In the genomic region with DNA sequence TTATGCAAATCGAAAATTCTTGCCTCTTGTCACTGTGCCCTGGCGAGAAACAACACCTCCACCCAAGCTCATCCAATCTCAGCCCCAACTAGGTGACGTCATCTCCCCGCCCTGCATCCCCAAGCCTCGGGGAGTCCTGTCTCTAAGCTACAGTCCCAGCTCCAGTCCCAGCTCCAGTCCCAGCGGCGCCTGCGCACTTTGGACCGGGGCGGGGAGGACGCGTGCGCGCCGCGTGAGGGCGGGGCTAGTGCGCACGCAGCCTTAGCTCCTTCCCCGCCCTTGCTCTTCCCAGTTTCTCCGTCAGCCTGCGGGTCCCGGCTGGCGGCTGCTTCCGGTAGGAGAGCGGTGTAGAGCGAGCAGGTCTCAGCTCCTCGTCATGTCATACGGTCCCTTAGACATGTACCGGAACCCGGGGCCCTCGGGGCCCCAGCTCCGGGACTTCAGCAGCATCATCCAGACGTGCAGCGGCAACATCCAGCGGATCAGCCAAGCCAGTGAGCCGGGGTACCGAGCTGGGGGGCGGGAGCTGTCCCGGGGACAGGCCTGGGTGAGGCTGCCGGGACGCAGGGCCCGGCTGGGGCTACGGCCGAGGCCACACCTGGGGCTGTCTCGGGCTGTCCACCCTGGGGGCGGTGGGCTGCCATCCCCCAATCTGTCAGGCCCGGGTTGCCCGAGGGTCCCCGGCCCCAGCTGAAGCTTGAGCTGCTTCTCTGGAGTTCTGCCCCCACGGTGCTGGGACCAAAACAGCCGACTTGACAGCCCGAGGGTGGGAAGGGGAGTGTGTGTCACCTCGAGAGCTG, we compare ENCODE assay signal across 8 cellular contexts. TPM values are rescaled to one million over a fixed set of nuclear protein-coding genes. Genes with fewer than 3 reads are reported as not detected.
DNase-seq lines count a peak whose midpoint lies in the region; ATAC-seq, FAIRE-seq and TF ChIP-seq lines count a peak whose summit lies in the region.

Gene STX12 (plus strand): TSS at position 288 of the 800 bp plus-strand sequence. CDS start 89 bp downstream, at position 377.

- H3K36me3 ChIP-seq in astrocyte (ENCODE audit: insufficient read depth, low read length): peaks cover 3% of the 10 kb centered on the region
- H3K36me3 ChIP-seq in vagina: no peaks in the 10 kb centered on the region

- intact Hi-C loops in right cardiac atrium (cut with DNase I): no loop called here
- intact Hi-C loops in vagina (cut with DNase I): loop anchor here (5.0 kb wide), 1 partner anchor 46 kb away; the partner anchor contains the start of gene FAM76A

- H3K79me2 ChIP-seq in astrocyte (ENCODE audit: insufficient read depth, low read length): peaks cover 49% of the 10 kb centered on the region

- H3K4me2 ChIP-seq in astrocyte (ENCODE audit: low read length): peak within 1 kb of the TSS; percentile 96

- no peaks in the 10 kb centered on the region for H3K27me3 ChIP-seq in astrocyte (ENCODE audit: insufficient read depth, low read length)
- no peaks in the 10 kb centered on the region for H3K27me3 ChIP-seq in right cardiac atrium (ENCODE audit: control insufficient read depth, insufficient read depth)
- no peaks in the 10 kb centered on the region for H3K27me3 ChIP-seq in vagina

- peak within 1 kb of the TSS; percentile 89 for H3K4me3 ChIP-seq in astrocyte (ENCODE audit: insufficient read depth, low read depth, low read length)
- peak within 1 kb of the TSS; percentile 81 for H3K4me3 ChIP-seq in right cardiac atrium (ENCODE audit: low read length)
- peak within 1 kb of the TSS; percentile 77 to 98 for H3K4me3 ChIP-seq in vagina

- peak within 1 kb of the TSS; percentile 97 for H3K27ac Mint-ChIP-seq in astrocyte (ENCODE audit: unreplicated experiment)

- H3K9me3 ChIP-seq in astrocyte (ENCODE audit: insufficient read depth, low read depth, low read length) (no peaks in the 10 kb centered on the region), right cardiac atrium (ENCODE audit: control insufficient read depth, low read length) (no peaks in the 10 kb centered on the region), vagina (no peaks in the 10 kb centered on the region)

- ATAC-seq in GM18505 (IDR thresholded peaks at IDR 0.05; ENCODE audit: unreplicated experiment) (peak; percentile 82), HG02973 (IDR thresholded peaks at IDR 0.05; ENCODE audit: unreplicated experiment) (peak; percentile 93), right cardiac atrium (peak; percentile 98 to 99)

- peaks cover 21% of the 10 kb centered on the region for H3K4me1 Mint-ChIP-seq in astrocyte (ENCODE audit: low read depth, unreplicated experiment)

- H3K9me3 Mint-ChIP-seq in astrocyte (ENCODE audit: unreplicated experiment): no peaks in the 10 kb centered on the region

- peaks cover 9% of the 10 kb centered on the region for H3K4me1 ChIP-seq in astrocyte (ENCODE audit: insufficient read depth, low read length)
- no peaks in the 10 kb centered on the region for H3K4me1 ChIP-seq in right cardiac atrium (ENCODE audit: control insufficient read depth, insufficient read depth, low read length)
- peaks cover 24% of the 10 kb centered on the region for H3K4me1 ChIP-seq in vagina

- no peak for TF ChIP-seq CTCF in astrocyte (IDR thresholded peaks at IDR 0.05; ENCODE audit: insufficient read depth, low read depth, low read length)
- no peak for TF ChIP-seq CTCF in vagina (IDR thresholded peaks at IDR 0.05)

- peak within 1 kb of the TSS; percentile 94 for H3K4me3 Mint-ChIP-seq in astrocyte (ENCODE audit: unreplicated experiment)

- DNase-seq in NCI-H2029 (lab: John Stamatoyannopoulos, UW) (peak; percentile 95), T-helper 22 cell (ENCODE audit: low read depth) (peak; percentile 99), astrocyte (ENCODE audit: low read depth) (peak; percentile 99), right cardiac atrium (peak; percentile 99 to 100 (median 99)), putamen (ENCODE audit: low spot score) (peak; percentile 99), vagina (ENCODE audit: extremely low spot score in 2 of 2) (peak; percentile 98 to 100)

- TF ChIP-seq POLR2A in GM18505 (IDR thresholded peaks at IDR 0.05; ENCODE audit: borderline replicate concordance, extremely low read depth, insufficient read depth, insufficient read length) (peak; percentile 87), vagina (IDR thresholded peaks at IDR 0.05) (peak; percentile 13 to 88)

- no peak for FAIRE-seq in astrocyte (lab: Jason Lieb, UNC)

- H2AFZ ChIP-seq in astrocyte (ENCODE audit: low read depth, low read length): peak within 1 kb of the TSS; percentile 76

- H3K27me3 Mint-ChIP-seq in astrocyte (ENCODE audit: low read depth, unreplicated experiment): no peaks in the 10 kb centered on the region

- H3K36me3 Mint-ChIP-seq in astrocyte (ENCODE audit: low read depth, unreplicated experiment): peaks cover 7% of the 10 kb centered on the region

- peak within 1 kb of the TSS; percentile 91 for H3K9ac ChIP-seq in astrocyte (ENCODE audit: low read length)

- under 1% methylated on average over 54 of the region's 54 CpGs for WGBS in right cardiac atrium

- H3K27ac ChIP-seq in astrocyte (ENCODE audit: low read depth, low read length) (peak within 1 kb of the TSS; percentile 72), right cardiac atrium (ENCODE audit: low read length) (peak within 1 kb of the TSS; percentile 77), vagina (peak within 1 kb of the TSS; percentile 91)

- H4K20me1 ChIP-seq in astrocyte (ENCODE audit: insufficient read depth, low read length): peaks cover 34% of the 10 kb centered on the region

RNA-seq across cellular contexts. Expression of gene STX12, which starts in this region (rescaled TPM):
- total RNA-seq in astrocyte: 62.1 and 64.0 TPM in 2 replicates
- total RNA-seq in right cardiac atrium: 10 to 100 TPM; 26.0 to 40.8 (median 29.6) TPM
- polyA plus RNA-seq in right cardiac atrium: 20.1 TPM
- 34.6 TPM for total RNA-seq in vagina

Comparison
In these comparisons a context has a peak if more than half of its experiments do, and no peak if none do; other contexts are left out.
1. Peak in every context shown above with its lines: DNase-seq, ATAC-seq, H3K4me3 ChIP-seq and H3K27ac ChIP-seq.